In the genomic region with DNA sequence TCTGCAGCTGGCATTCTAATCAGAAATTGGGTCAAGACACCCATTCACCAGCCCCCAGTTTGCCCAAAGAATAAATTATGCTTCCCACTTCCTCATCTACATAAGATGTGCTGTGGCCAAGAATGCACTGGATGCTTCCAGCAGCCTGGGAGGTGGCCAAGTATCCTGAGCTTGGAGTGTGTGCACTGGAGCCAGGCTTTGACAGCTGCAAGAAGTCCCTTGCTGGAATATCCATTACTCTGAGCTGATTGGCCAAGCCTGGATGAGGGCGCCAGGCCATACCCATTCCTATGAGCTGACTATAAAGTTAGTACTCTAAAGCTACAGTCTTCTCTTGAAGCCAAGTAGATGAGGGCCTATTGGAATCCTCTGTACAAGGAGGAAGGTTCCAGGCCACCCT, we compare ENCODE assay signal across 13 cellular contexts.
DNase-seq lines count a peak whose midpoint lies in the region; ATAC-seq and TF ChIP-seq lines count a peak whose summit lies in the region.
"Had no signal": no experiment of that assay in that cellular context is flagged by ENCODE, and none has a peak within 500 bp of the region (broad histone marks: within the 10 kb centered on the region; RNA-seq: fewer than 3 reads in every experiment).

No MANE protein-coding gene starts in this region.

- H3K79me1 ChIP-seq in neuronal stem cell (ENCODE audit: low read depth, low read length), result no peaks in the 10 kb centered on the region

- no peaks in the 10 kb centered on the region for H3K36me3 Mint-ChIP-seq in type B pancreatic cell
- no peaks in the 10 kb centered on the region for H3K36me3 Mint-ChIP-seq in activated CD4-positive, alpha-beta T cell treated with anti-CD3 and anti-CD28 coated beads, Interleukin-2, amount 10 ng/mL, durations not matched to agents 24 days and 14 days (ENCODE audit: low read depth)

- H3K4me2 ChIP-seq in neuronal stem cell (ENCODE audit: insufficient read depth, low read length, poor library complexity, severe bottlenecking), result no peak overlapping the region

- intact Hi-C loops in activated CD4-positive, alpha-beta T cell treated with anti-CD3 and anti-CD28 coated beads, Interleukin-2, amount 10 ng/mL, durations not matched to agents 24 days and 14 days (cut with micrococcal nuclease), result no loop called here

- H3K27ac ChIP-seq in neuronal stem cell (replicated peaks; ENCODE audit: low read length), result no peak overlapping the region

- H4K8ac ChIP-seq in neuronal stem cell (ENCODE audit: low read depth, low read length), result no peak overlapping the region

- no peak overlapping the region for H3K4me3 ChIP-seq in neuronal stem cell (ENCODE audit: low read length in 2 of 2)
- H3K4me3 ChIP-seq: skin epidermis had no signal

- H3K4ac ChIP-seq in neuronal stem cell (ENCODE audit: low read length), result no peak overlapping the region

- H2BK120ac ChIP-seq in neuronal stem cell (ENCODE audit: low read depth, low read length), result no peak overlapping the region

- no peak for TF ChIP-seq CTCF in type B pancreatic cell (conservative IDR thresholded peaks at IDR 0.05)

- no peak overlapping the region for H2BK15ac ChIP-seq in neuronal stem cell (ENCODE audit: low read length)

- no peak overlapping the region for H3K4me3 Mint-ChIP-seq in type B pancreatic cell
- no peak overlapping the region for H3K4me3 Mint-ChIP-seq in activated CD4-positive, alpha-beta T cell treated with anti-CD3 and anti-CD28 coated beads, Interleukin-2, amount 10 ng/mL, durations not matched to agents 24 days and 14 days
- H3K4me3 Mint-ChIP-seq: activated CD8-positive, alpha-beta T cell treated with anti-CD3 and anti-CD28 coated beads, Interleukin-2, amount 10 ng/mL, durations not matched to agents 7 days and 5 days had no signal

- no peak overlapping the region for H3K14ac ChIP-seq in neuronal stem cell (ENCODE audit: low read length)

- DNase-seq in A172 (ENCODE audit: low spot score), result peak; percentile 16
- DNase-seq in NCI-H226, result peak; percentile 22
- peak; percentile 40 for DNase-seq in globus pallidus (ENCODE audit: low spot score)
- DNase-seq in neuronal stem cell (ENCODE audit: low spot score), result no peak
- DNase-seq in type B pancreatic cell (ENCODE audit: extremely low spot score, unreplicated experiment), result no peak
- no peak for DNase-seq in iPS-NIHi7 (ENCODE audit: extremely low spot score)
- no peak for DNase-seq in activated CD4-positive, alpha-beta T cell treated with anti-CD3 and anti-CD28 coated beads, Interleukin-2, amount 10 ng/mL, durations not matched to agents 24 days and 14 days
- DNase-seq: activated CD8-positive, alpha-beta T cell treated with anti-CD3 and anti-CD28 coated beads, Interleukin-2, amount 10 ng/mL, durations not matched to agents 7 days and 5 days; activated naive CD4-positive, alpha-beta T cell treated with Interleukin-2 at 50 U/mL for 16 hours; AML-193 had no signal

- H2BK12ac ChIP-seq in neuronal stem cell (ENCODE audit: low read length), result no peak overlapping the region

- H3K27me3 Mint-ChIP-seq in type B pancreatic cell, result peaks cover 4% of the 10 kb centered on the region
- no peaks in the 10 kb centered on the region for H3K27me3 Mint-ChIP-seq in activated CD4-positive, alpha-beta T cell treated with anti-CD3 and anti-CD28 coated beads, Interleukin-2, amount 10 ng/mL, durations not matched to agents 24 days and 14 days

- no peak overlapping the region for H3K27ac Mint-ChIP-seq in type B pancreatic cell
- no peak overlapping the region for H3K27ac Mint-ChIP-seq in activated CD4-positive, alpha-beta T cell treated with anti-CD3 and anti-CD28 coated beads, Interleukin-2, amount 10 ng/mL, durations not matched to agents 24 days and 14 days
- H3K27ac Mint-ChIP-seq: activated CD8-positive, alpha-beta T cell treated with anti-CD3 and anti-CD28 coated beads, Interleukin-2, amount 10 ng/mL, durations not matched to agents 7 days and 5 days had no signal

- H2BK5ac ChIP-seq in neuronal stem cell (ENCODE audit: low read length), result no peak overlapping the region

- H3K9me3 ChIP-seq in neuronal stem cell (replicated peaks in 1 of 2; ENCODE audit: control insufficient read depth in 2 of 2, insufficient read depth in 1 of 2, low read depth in 1 of 2, low read length in 2 of 2), result no peaks in the 10 kb centered on the region

- H4K91ac ChIP-seq in neuronal stem cell (ENCODE audit: low read depth, low read length, poor library complexity), result peak overlapping the region; percentile 27

- H3K23ac ChIP-seq in neuronal stem cell (ENCODE audit: low read depth, low read length, poor library complexity), result no peak overlapping the region

- peaks cover 11% of the 10 kb centered on the region for H3K9me3 Mint-ChIP-seq in type B pancreatic cell
- H3K9me3 Mint-ChIP-seq in activated CD4-positive, alpha-beta T cell treated with anti-CD3 and anti-CD28 coated beads, Interleukin-2, amount 10 ng/mL, durations not matched to agents 24 days and 14 days, result no peaks in the 10 kb centered on the region

- H3K27me3 ChIP-seq in neuronal stem cell (ENCODE audit: control insufficient read depth in 3 of 3, insufficient read depth in 3 of 3, low read depth in 1 of 3, low read length in 3 of 3), result no peaks in the 10 kb centered on the region

- ATAC-seq in GM19351 (IDR thresholded peaks at IDR 0.05; ENCODE audit: unreplicated experiment), result no peak
- ATAC-seq: activated CD8-positive, alpha-beta T cell treated with anti-CD3 and anti-CD28 coated beads, Interleukin-2, amount 10 ng/mL, durations not matched to agents 7 days and 5 days; Panc1 had no signal

- peaks cover 9% of the 10 kb centered on the region for H3K4me1 Mint-ChIP-seq in type B pancreatic cell (ENCODE audit: unreplicated experiment)
- H3K4me1 Mint-ChIP-seq in activated CD4-positive, alpha-beta T cell treated with anti-CD3 and anti-CD28 coated beads, Interleukin-2, amount 10 ng/mL, durations not matched to agents 24 days and 14 days, result no peaks in the 10 kb centered on the region

- H3K36me3 ChIP-seq in neuronal stem cell (replicated peaks in 1 of 2; ENCODE audit: control insufficient read depth in 2 of 2, insufficient read depth in 2 of 2, low read length in 2 of 2), result no peaks in the 10 kb centered on the region

- H3K18ac ChIP-seq in neuronal stem cell (ENCODE audit: low read length), result no peak overlapping the region

- WGBS in neuronal stem cell (ENCODE audit: extremely low coverage in 2 of 2, insufficient read length in 2 of 2, insufficient replicate concordance in 1 of 2), 2 donors, result no CpG with 5 or more reads among the region's 1 CpG

- no peak overlapping the region for H3K9ac ChIP-seq in neuronal stem cell (ENCODE audit: low read depth, low read length, poor library complexity)

- H2AK5ac ChIP-seq in neuronal stem cell (ENCODE audit: low read depth, low read length), result no peak overlapping the region

- H2AFZ ChIP-seq in neuronal stem cell (ENCODE audit: low read length), result no peak overlapping the region

- H3K4me1 ChIP-seq in neuronal stem cell (ENCODE audit: control insufficient read depth in 2 of 2, insufficient read depth in 1 of 2, low read depth in 1 of 2, low read length in 2 of 2), result peaks cover 0 to 5% of the 10 kb centered on the region in 2 donors

Comparison
In these comparisons a context has a peak if more than half of its experiments do, and no peak if none do; other contexts are left out.
1. DNase-seq: peak in A172 (single experiment), NCI-H226 (single experiment) and globus pallidus (single experiment); none in neuronal stem cell (single experiment), type B pancreatic cell (single experiment), iPS-NIHi7 (single experiment) and activated CD4-positive, alpha-beta T cell treated with anti-CD3 and anti-CD28 coated beads, Interleukin-2, amount 10 ng/mL, durations not matched to agents 24 days and 14 days (single experiment).